ENCODE assay signal across 30 cellular contexts in the genomic region with DNA sequence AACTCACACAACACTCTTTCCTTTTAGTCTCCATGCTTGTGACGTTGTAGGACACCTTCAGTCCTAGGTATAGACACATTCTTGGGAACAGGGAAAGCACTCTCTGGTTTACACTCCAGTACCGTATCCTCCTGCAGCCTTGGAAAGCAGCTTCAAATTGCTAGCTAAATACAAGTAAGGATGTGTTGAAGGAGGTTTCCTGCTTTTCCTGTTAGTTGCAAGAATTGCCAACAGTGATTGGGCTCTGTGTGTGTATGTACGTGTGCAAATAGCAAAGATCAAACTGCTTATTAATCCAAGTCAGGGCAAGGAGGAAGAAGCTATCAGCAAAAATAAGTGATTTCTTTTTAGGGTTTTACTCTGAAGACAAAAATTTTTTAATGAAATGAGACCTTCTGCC.
"Had no signal": no experiment of that assay in that cellular context is flagged by ENCODE, and none has a peak within 500 bp of the region (broad histone marks: within the 10 kb centered on the region; RNA-seq: fewer than 3 reads in every experiment).

No MANE protein-coding gene starts in this region.

- H3K27ac Mint-ChIP-seq: immature natural killer cell; mesothelial cell of epicardium; naive B cell; natural killer cell; nephron progenitor cell; progenitor cell of endocrine pancreas; stimulated activated naive B cell treated with anti-CD40 and anti-IgM and Interleukin-4, amounts not matched to agents 10 μg/mL and 1 μg/mL and 100 μg/mL, for 72 hours had no signal

- H3K27me3 Mint-ChIP-seq: stimulated activated naive B cell treated with anti-CD40 and anti-IgM and Interleukin-4, amounts not matched to agents 10 μg/mL and 1 μg/mL and 100 μg/mL, for 72 hours had no signal

- ATAC-seq: left colon; left lung; lower lobe of right lung; natural killer cell; right cardiac atrium; sciatic nerve; stimulated activated naive B cell treated with anti-CD40 and anti-IgM and Interleukin-4, amounts not matched to agents 10 μg/mL and 1 μg/mL and 100 μg/mL, for 72 hours; stimulated activated naive CD8-positive, alpha-beta T cell treated with anti-CD3 and anti-CD28 coated beads, Interleukin-15, Interleukin-2, amounts not matched to agents 100 U/mL and 50 U/mL, for 24 hours had no signal

- H3K4me3 ChIP-seq: left lung, lower lobe of right lung, ovary, skin epidermis, stomach, testis, thyroid gland, transverse colon, upper lobe of left lung, vagina had no signal

- H3K36me3 Mint-ChIP-seq: immature natural killer cell; mesothelial cell of epicardium; naive B cell; natural killer cell; stimulated activated naive B cell treated with anti-CD40 and anti-IgM and Interleukin-4, amounts not matched to agents 10 μg/mL and 1 μg/mL and 100 μg/mL, for 72 hours had no signal

- H3K4me3 Mint-ChIP-seq: immature natural killer cell; mesothelial cell of epicardium; naive B cell; natural killer cell; nephron progenitor cell; stimulated activated naive B cell treated with anti-CD40 and anti-IgM and Interleukin-4, amounts not matched to agents 10 μg/mL and 1 μg/mL and 100 μg/mL, for 72 hours had no signal

- H3K36me3 ChIP-seq: left lung, lower lobe of right lung, ovary, stomach, thyroid gland, transverse colon, upper lobe of left lung, vagina had no signal

- H3K4me1 ChIP-seq: left lung, lower lobe of right lung, testis, upper lobe of left lung, vagina had no signal

- H3K9me3 ChIP-seq: left lung, lower lobe of right lung, ovary, stomach, testis, thyroid gland, transverse colon, upper lobe of left lung, vagina had no signal

- H3K4me1 Mint-ChIP-seq: immature natural killer cell; naive B cell; natural killer cell; stimulated activated naive B cell treated with anti-CD40 and anti-IgM and Interleukin-4, amounts not matched to agents 10 μg/mL and 1 μg/mL and 100 μg/mL, for 72 hours had no signal

- H3K27me3 ChIP-seq: left lung, ovary, stomach, testis, thyroid gland, transverse colon, upper lobe of left lung, vagina had no signal

- H3K9me3 Mint-ChIP-seq: immature natural killer cell; mesothelial cell of epicardium; naive B cell; natural killer cell; nephron progenitor cell; stimulated activated naive B cell treated with anti-CD40 and anti-IgM and Interleukin-4, amounts not matched to agents 10 μg/mL and 1 μg/mL and 100 μg/mL, for 72 hours had no signal

- H3K27ac ChIP-seq: left lung, lower lobe of right lung, ovary, skin epidermis, stomach, testis, thyroid gland, transverse colon, upper lobe of left lung, vagina had no signal

- DNase-seq: hypothalamus; immature natural killer cell; kidney; left colon; left lung; lower lobe of right lung; mammary epithelial cell; mesendoderm; naive B cell; natural killer cell; nephron progenitor cell; ovary; retina; right cardiac atrium; stimulated activated CD4-positive, alpha-beta T cell treated with anti-CD3 and anti-CD28 coated beads, Interleukin-12 subunit alpha, Interleukin-12 subunit beta, amount 100 ng/mL, for 4 hours; stimulated activated CD4-positive, alpha-beta T cell treated with anti-CD3 and anti-CD28 coated beads, Interleukin-15, amount 100 ng/mL, for 24 hours; stimulated activated CD4-positive, alpha-beta T cell treated with anti-CD3 and anti-CD28 coated beads, Interleukin-2, amount 100 ng/mL, for 24 hours; stimulated activated CD4-positive, alpha-beta T cell treated with anti-CD3 and anti-CD28 coated beads, Interleukin-4, amount 100 ng/mL, for 1 hour; stimulated activated naive B cell treated with anti-CD40 and anti-IgM and Interleukin-4, amounts not matched to agents 10 μg/mL and 1 μg/mL and 100 μg/mL, for 72 hours; stimulated activated naive CD8-positive, alpha-beta T cell treated with anti-CD3 and anti-CD28 coated beads, Interleukin-15, Interleukin-2, amounts not matched to agents 100 U/mL and 50 U/mL, for 24 hours; stomach; testis; thyroid gland; transverse colon; upper lobe of left lung had no signal
